Comparison of ENCODE assay signal across 16 cellular contexts in genomic region chr17:41553176-41553575, GRCh38. TPM values are rescaled to one million over a fixed set of nuclear protein-coding genes. Genes with fewer than 3 reads are reported as not detected.
"Had no signal": no experiment of that assay in that cellular context is flagged by ENCODE, and none has a peak within 500 bp of the region (broad histone marks: within the 10 kb centered on the region; RNA-seq: fewer than 3 reads in every experiment).

No MANE protein-coding gene starts in this region.

- H3K36me3 ChIP-seq: adrenal gland, stomach, vagina had no signal

- H3K27ac ChIP-seq: adrenal gland, stomach, vagina had no signal

- H3K9me3 ChIP-seq: adrenal gland, stomach, vagina had no signal

- DNase-seq: activated naive CD4-positive, alpha-beta T cell treated with anti-CD3 and anti-CD28 coated beads, Interleukin-2, amount 50 U/mL, for 16 hours; adrenal gland; cerebellar nuclear complex; effector memory CD8-positive, alpha-beta T cell; glutamatergic neuron; immature natural killer cell; occipital lobe; stimulated activated CD4-positive, alpha-beta T cell treated with anti-CD3 and anti-CD28 coated beads, Interleukin-4, amount 100 ng/mL, for 24 hours; stomach had no signal

- H3K4me3 ChIP-seq: adrenal gland, stomach, vagina had no signal

- H3K27me3 ChIP-seq: adrenal gland, vagina had no signal

RNA-seq across cellular contexts. Expression of gene KRT9, which starts 18.7 kb away (rescaled TPM):
- total RNA-seq: epithelial cell of proximal tubule; fibroblast of villous mesenchyme; mucosa of gallbladder; natural killer cell treated with Interleukin-12 subunit alpha and Interleukin-12 subunit beta and Interleukin-15 and Interleukin-18, amount 100 ng/mL, for 72 hours; occipital lobe; pulmonary artery endothelial cell; stomach; T-helper 2 cell treated with Interferon-gamma antibody and Interleukin-4, amounts not matched to agents 100 ng/mL and 5 ng/mL, for 36 hours; vagina had no signal
- polyA plus RNA-seq: immature natural killer cell, stomach had no signal

RNA-seq across cellular contexts. Expression of gene KRT19, which starts 25.1 kb away (rescaled TPM):
- total RNA-seq: natural killer cell treated with Interleukin-12 subunit alpha and Interleukin-12 subunit beta and Interleukin-15 and Interleukin-18, amount 100 ng/mL, for 72 hours; T-helper 2 cell treated with Interferon-gamma antibody and Interleukin-4, amounts not matched to agents 100 ng/mL and 5 ng/mL, for 36 hours had no signal
- polyA plus RNA-seq: immature natural killer cell had no signal

RNA-seq across cellular contexts. Expression of gene KRT14, which starts 33.5 kb away (rescaled TPM):
- total RNA-seq: epithelial cell of proximal tubule; fibroblast of villous mesenchyme; natural killer cell treated with Interleukin-12 subunit alpha and Interleukin-12 subunit beta and Interleukin-15 and Interleukin-18, amount 100 ng/mL, for 72 hours; T-helper 2 cell treated with Interferon-gamma antibody and Interleukin-4, amounts not matched to agents 100 ng/mL and 5 ng/mL, for 36 hours had no signal
- polyA plus RNA-seq: immature natural killer cell had no signal

RNA-seq across cellular contexts. Expression of gene KRT15, which starts 34.5 kb away (rescaled TPM):
- total RNA-seq: natural killer cell treated with Interleukin-12 subunit alpha and Interleukin-12 subunit beta and Interleukin-15 and Interleukin-18, amount 100 ng/mL, for 72 hours; T-helper 2 cell treated with Interferon-gamma antibody and Interleukin-4, amounts not matched to agents 100 ng/mL and 5 ng/mL, for 36 hours had no signal
- polyA plus RNA-seq: immature natural killer cell had no signal

RNA-seq across cellular contexts. Expression of gene KRT13, which starts 47.8 kb away (rescaled TPM):
- total RNA-seq: fibroblast of villous mesenchyme; natural killer cell treated with Interleukin-12 subunit alpha and Interleukin-12 subunit beta and Interleukin-15 and Interleukin-18, amount 100 ng/mL, for 72 hours; pulmonary artery endothelial cell; T-helper 2 cell treated with Interferon-gamma antibody and Interleukin-4, amounts not matched to agents 100 ng/mL and 5 ng/mL, for 36 hours had no signal
- polyA plus RNA-seq: immature natural killer cell had no signal
